Comparison of ENCODE assay signal across 22 cellular contexts in the genomic region with DNA sequence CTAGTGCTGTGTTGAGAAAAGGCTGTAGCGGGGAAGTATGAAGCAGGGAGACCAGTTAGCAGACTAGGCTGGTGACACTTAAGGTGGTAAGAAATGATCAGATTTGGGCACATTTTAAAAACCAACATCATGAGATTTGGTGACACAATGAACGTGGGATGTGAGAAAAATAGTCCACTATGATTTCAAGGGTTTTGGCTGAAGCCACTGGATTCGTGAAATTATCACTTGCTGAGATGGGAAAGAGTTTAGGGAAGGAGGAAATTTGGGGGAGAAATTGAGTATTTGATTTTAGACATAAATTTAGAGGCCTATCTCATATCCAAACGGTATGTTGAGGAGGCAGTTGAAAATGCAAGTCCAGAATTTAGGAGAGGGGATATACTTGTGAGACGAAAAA.
"Had no signal": no experiment of that assay in that cellular context is flagged by ENCODE, and none has a peak within 500 bp of the region (broad histone marks: within the 10 kb centered on the region; RNA-seq: fewer than 3 reads in every experiment).

No MANE protein-coding gene starts in this region.

- H3K27me3 Mint-ChIP-seq: activated CD4-positive, alpha-beta memory T cell treated with anti-CD3 and anti-CD28 coated beads for 36 hours; central memory CD8-positive, alpha-beta T cell had no signal

- H3K4me3 ChIP-seq: ascending aorta, colonic mucosa, esophagus muscularis mucosa, mucosa of descending colon, neural progenitor cell, tibial nerve had no signal

- DNase-seq: activated CD4-positive, alpha-beta memory T cell treated with anti-CD3 and anti-CD28 coated beads for 36 hours; activated CD4-positive, alpha-beta T cell treated with anti-CD3 and anti-CD28 coated beads for 4 hours; activated CD4-positive, CD25-positive, alpha-beta regulatory T cell; activated gamma-delta T cell treated with Interleukin-2 at 50 U/mL for 16 hours; activated T-cell treated with anti-CD3 and anti-CD28 coated beads for 4 hours; colonic mucosa; hypothalamus; islet precursor cell; left colon; mesenchymal stem cell; mucosa of descending colon; retina; stimulated activated CD4-positive, alpha-beta T cell treated with anti-CD3 and anti-CD28 coated beads, Interleukin-4, amount 100 ng/mL, for 1 hour; stimulated activated naive CD4-positive, alpha-beta T cell treated with Interleukin-2 at 50 U/mL for 16 hours; T-helper 1 cell; T-helper 9 cell had no signal

- H3K27ac ChIP-seq: ascending aorta, colonic mucosa, esophagus muscularis mucosa, neural progenitor cell, tibial nerve had no signal

- H3K4me1 ChIP-seq: ascending aorta, colonic mucosa, tibial nerve had no signal

- H3K27ac Mint-ChIP-seq: activated CD4-positive, alpha-beta memory T cell treated with anti-CD3 and anti-CD28 coated beads for 36 hours; activated naive CD4-positive, alpha-beta T cell treated with anti-CD3 and anti-CD28 coated beads, Interleukin-2, amount 50 U/mL, for 72 hours; neural progenitor cell had no signal

- H3K9me3 Mint-ChIP-seq: activated CD4-positive, alpha-beta memory T cell treated with anti-CD3 and anti-CD28 coated beads for 36 hours; activated naive CD4-positive, alpha-beta T cell treated with anti-CD3 and anti-CD28 coated beads, Interleukin-2, amount 50 U/mL, for 72 hours; central memory CD8-positive, alpha-beta T cell; neural progenitor cell had no signal

- ATAC-seq: activated naive CD4-positive, alpha-beta T cell treated with anti-CD3 and anti-CD28 coated beads, Interleukin-2, amount 50 U/mL, for 72 hours; left colon; mucosa of descending colon had no signal

- H3K4me3 Mint-ChIP-seq: activated CD4-positive, alpha-beta memory T cell treated with anti-CD3 and anti-CD28 coated beads for 36 hours; central memory CD8-positive, alpha-beta T cell; neural progenitor cell had no signal

- H3K27me3 ChIP-seq: ascending aorta, colonic mucosa, esophagus muscularis mucosa, neural progenitor cell, tibial nerve had no signal

- H3K4me1 Mint-ChIP-seq: central memory CD8-positive, alpha-beta T cell had no signal

- H3K9me3 ChIP-seq: ascending aorta, colonic mucosa, esophagus muscularis mucosa, mucosa of descending colon, tibial nerve had no signal
